ENCODE assay signal across 31 cellular contexts in genomic region chr11:68135161-68135560, GRCh38.
"Had no signal": no experiment of that assay in that cellular context is flagged by ENCODE, and none has a peak within 500 bp of the region (broad histone marks: within the 10 kb centered on the region; RNA-seq: fewer than 3 reads in every experiment).

No MANE protein-coding gene starts in this region.

- H3K4me3 Mint-ChIP-seq: activated CD4-positive, alpha-beta memory T cell treated with anti-CD3 and anti-CD28 coated beads for 36 hours; activated CD4-positive, alpha-beta T cell treated with anti-CD3 and anti-CD28 coated beads for 36 hours; activated CD4-positive, alpha-beta T cell treated with anti-CD3 and anti-CD28 coated beads, Interleukin-2, amount 10 ng/mL, durations not matched to agents 24 days and 14 days; activated CD8-positive, alpha-beta memory T cell treated with anti-CD3 and anti-CD28 coated beads, Interleukin-2, amount 10 ng/mL, durations not matched to agents 7 days and 5 days; activated CD8-positive, alpha-beta T cell treated with anti-CD3 and anti-CD28 coated beads, Interleukin-2, amount 10 ng/mL, durations not matched to agents 7 days and 5 days; activated naive CD4-positive, alpha-beta T cell treated with anti-CD3 and anti-CD28 coated beads for 36 hours; activated naive CD4-positive, alpha-beta T cell treated with anti-CD3 and anti-CD28 coated beads, Interleukin-2, amount 50 U/mL, for 24 hours; activated naive CD8-positive, alpha-beta T cell treated with anti-CD3 and anti-CD28 coated beads for 36 hours; activated naive CD8-positive, alpha-beta T cell treated with anti-CD3 and anti-CD28 coated beads, Interleukin-2, amount 50 U/mL, for 24 hours; activated T-helper 1 cell treated with anti-CD3 and anti-CD28 coated beads, Interleukin-12 subunit alpha, Interleukin-12 subunit beta, Interleukin-2, Interleukin-4 antibody, amounts not matched to agents 30 ng/mL and 10 ng/mL and 1 ng/mL, durations not matched to agents 14 hours and 24 hours and 36 hours; brain; dendritic cell treated with granulocyte-macrophage colony-stimulating factor and Interleukin-4, amounts not matched to agents 40 ng/mL and 50 ng/mL, for 4 days; endodermal cell had no signal

- H3K27ac Mint-ChIP-seq: activated CD4-positive, alpha-beta memory T cell treated with anti-CD3 and anti-CD28 coated beads for 36 hours; activated CD4-positive, alpha-beta T cell treated with anti-CD3 and anti-CD28 coated beads for 36 hours; activated CD4-positive, alpha-beta T cell treated with anti-CD3 and anti-CD28 coated beads, Interleukin-2, amount 10 ng/mL, durations not matched to agents 24 days and 14 days; activated CD8-positive, alpha-beta memory T cell treated with anti-CD3 and anti-CD28 coated beads, Interleukin-2, amount 10 ng/mL, durations not matched to agents 7 days and 5 days; activated CD8-positive, alpha-beta T cell treated with anti-CD3 and anti-CD28 coated beads, Interleukin-2, amount 10 ng/mL, durations not matched to agents 7 days and 5 days; activated naive CD4-positive, alpha-beta T cell treated with anti-CD3 and anti-CD28 coated beads for 36 hours; activated naive CD4-positive, alpha-beta T cell treated with anti-CD3 and anti-CD28 coated beads, Interleukin-2, amount 50 U/mL, for 24 hours; activated naive CD8-positive, alpha-beta T cell treated with anti-CD3 and anti-CD28 coated beads for 36 hours; activated naive CD8-positive, alpha-beta T cell treated with anti-CD3 and anti-CD28 coated beads, Interleukin-2, amount 50 U/mL, for 24 hours; activated T-helper 1 cell treated with anti-CD3 and anti-CD28 coated beads, Interleukin-12 subunit alpha, Interleukin-12 subunit beta, Interleukin-2, Interleukin-4 antibody, amounts not matched to agents 30 ng/mL and 10 ng/mL and 1 ng/mL, durations not matched to agents 14 hours and 24 hours and 36 hours; activated T-helper 2 cell treated with anti-CD3 and anti-CD28 coated beads, Interferon-gamma antibody, Interleukin-2, Interleukin-4, amounts not matched to agents 10 μg/mL and 5 μg/mL and 100 μg/mL, durations not matched to agents 14 hours and 24 hours and 36 hours; brain; dendritic cell treated with granulocyte-macrophage colony-stimulating factor and Interleukin-4, amounts not matched to agents 40 ng/mL and 50 ng/mL, for 4 days; endodermal cell had no signal

- H3K9me3 ChIP-seq: ascending aorta, breast epithelium, colonic mucosa, esophagus muscularis mucosa, gastroesophageal sphincter had no signal

- H3K36me3 ChIP-seq: ascending aorta, breast epithelium, cardiac muscle cell, colonic mucosa, esophagus muscularis mucosa, gastroesophageal sphincter had no signal

- H3K4me3 ChIP-seq: ascending aorta, breast epithelium, cardiac muscle cell, colonic mucosa, dorsolateral prefrontal cortex, esophagus muscularis mucosa, gastroesophageal sphincter had no signal

- H3K4me1 ChIP-seq: ascending aorta, colonic mucosa, gastroesophageal sphincter had no signal

- DNase-seq: activated CD4-positive, alpha-beta memory T cell treated with anti-CD3 and anti-CD28 coated beads for 36 hours; activated CD4-positive, alpha-beta T cell treated with anti-CD3 and anti-CD28 coated beads for 36 hours; activated CD4-positive, alpha-beta T cell treated with anti-CD3 and anti-CD28 coated beads, Interleukin-2, amount 10 ng/mL, durations not matched to agents 24 days and 14 days; activated CD4-positive, CD25-positive, alpha-beta regulatory T cell; activated CD4-positive, CD25-positive, alpha-beta regulatory T cell treated with anti-CD3 and anti-CD28 coated beads, Interleukin-2, amount 50 U/mL, for 72 hours; activated CD8-positive, alpha-beta memory T cell treated with anti-CD3 and anti-CD28 coated beads, Interleukin-2, amount 10 ng/mL, durations not matched to agents 7 days and 5 days; activated CD8-positive, alpha-beta memory T cell treated with anti-CD3 and anti-CD28 coated beads, Interleukin-2, amount 50 U/mL, for 4 hours; activated CD8-positive, alpha-beta T cell treated with anti-CD3 and anti-CD28 coated beads, Interleukin-2, amount 10 ng/mL, durations not matched to agents 7 days and 5 days; activated naive CD4-positive, alpha-beta T cell treated with anti-CD3 and anti-CD28 coated beads for 36 hours; activated naive CD8-positive, alpha-beta T cell treated with anti-CD3 and anti-CD28 coated beads for 36 hours; activated naive CD8-positive, alpha-beta T cell treated with anti-CD3 and anti-CD28 coated beads, Interleukin-2, amount 50 U/mL, for 24 hours; activated T-cell treated with anti-CD3 and anti-CD28 coated beads, Interleukin-2, amount 50 U/mL, for 1 hour; activated T-cell treated with anti-CD3 and anti-CD28 coated beads, Interleukin-2, amount 50 U/mL, for 48 hours; central memory CD4-positive, alpha-beta T cell; cerebellar nuclear complex; colonic mucosa; effector memory CD4-positive, alpha-beta T cell; endodermal cell; foreskin melanocyte; T-helper 2 cell had no signal

- ATAC-seq: activated CD4-positive, alpha-beta T cell treated with anti-CD3 and anti-CD28 coated beads for 36 hours; activated CD8-positive, alpha-beta memory T cell treated with anti-CD3 and anti-CD28 coated beads, Interleukin-2, amount 10 ng/mL, durations not matched to agents 7 days and 5 days; activated CD8-positive, alpha-beta T cell treated with anti-CD3 and anti-CD28 coated beads, Interleukin-2, amount 10 ng/mL, durations not matched to agents 7 days and 5 days; activated naive CD8-positive, alpha-beta T cell treated with anti-CD3 and anti-CD28 coated beads, Interleukin-2, amount 50 U/mL, for 24 hours; gastroesophageal sphincter had no signal

- H3K27me3 Mint-ChIP-seq: activated CD4-positive, alpha-beta memory T cell treated with anti-CD3 and anti-CD28 coated beads for 36 hours; activated CD4-positive, alpha-beta T cell treated with anti-CD3 and anti-CD28 coated beads for 36 hours; activated naive CD4-positive, alpha-beta T cell treated with anti-CD3 and anti-CD28 coated beads, Interleukin-2, amount 50 U/mL, for 24 hours had no signal

- H3K4me1 Mint-ChIP-seq: activated CD4-positive, alpha-beta T cell treated with anti-CD3 and anti-CD28 coated beads for 36 hours; activated CD4-positive, alpha-beta T cell treated with anti-CD3 and anti-CD28 coated beads, Interleukin-2, amount 10 ng/mL, durations not matched to agents 24 days and 14 days; activated naive CD8-positive, alpha-beta T cell treated with anti-CD3 and anti-CD28 coated beads for 36 hours; activated naive CD8-positive, alpha-beta T cell treated with anti-CD3 and anti-CD28 coated beads, Interleukin-2, amount 50 U/mL, for 24 hours had no signal

- H3K27ac ChIP-seq: ascending aorta, breast epithelium, cardiac muscle cell, colonic mucosa, dorsolateral prefrontal cortex, esophagus muscularis mucosa, gastroesophageal sphincter had no signal

- H3K27me3 ChIP-seq: ascending aorta, breast epithelium, cardiac muscle cell, colonic mucosa, dorsolateral prefrontal cortex, esophagus muscularis mucosa, gastroesophageal sphincter had no signal
